Comparison of ENCODE assay signal across 29 cellular contexts in the genomic region with DNA sequence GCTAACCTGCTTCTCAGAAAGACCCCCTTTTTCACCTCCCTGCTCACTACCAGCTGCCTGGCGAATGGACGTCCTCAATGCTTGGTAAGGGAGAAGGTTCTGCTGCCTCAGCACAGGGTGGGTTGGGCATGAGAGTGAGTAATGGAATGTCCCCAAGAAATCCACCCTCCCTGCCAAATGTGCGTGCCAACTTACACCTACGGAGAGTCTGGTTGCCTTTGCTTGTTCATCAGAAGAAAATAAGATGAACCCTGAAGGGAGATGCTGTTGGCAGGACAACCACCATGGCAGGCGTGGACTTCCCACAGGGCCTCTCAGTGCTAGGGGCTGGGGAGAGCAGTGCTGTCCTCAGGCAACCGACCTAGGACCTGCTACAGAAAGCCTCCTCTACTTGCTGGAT.
"Had no signal": no experiment of that assay in that cellular context is flagged by ENCODE, and none has a peak within 500 bp of the region (broad histone marks: within the 10 kb centered on the region; RNA-seq: fewer than 3 reads in every experiment).

No MANE protein-coding gene starts in this region.

- H3K36me3 Mint-ChIP-seq: activated CD4-positive, alpha-beta memory T cell treated with anti-CD3 and anti-CD28 coated beads for 36 hours; activated naive CD8-positive, alpha-beta T cell treated with anti-CD3 and anti-CD28 coated beads for 36 hours; brain; memory B cell; naive thymus-derived CD8-positive, alpha-beta T cell had no signal

- ATAC-seq: activated CD4-positive, CD25-positive, alpha-beta regulatory T cell treated with anti-CD3 and anti-CD28 coated beads, Interleukin-2, amount 50 U/mL, for 24 hours; gastrocnemius medialis; naive thymus-derived CD8-positive, alpha-beta T cell; sciatic nerve had no signal

- H3K4me3 Mint-ChIP-seq: activated CD4-positive, alpha-beta memory T cell treated with anti-CD3 and anti-CD28 coated beads for 36 hours; activated CD4-positive, alpha-beta T cell treated with anti-CD3 and anti-CD28 coated beads, Interleukin-2, amount 10 ng/mL, durations not matched to agents 24 days and 14 days; activated naive CD4-positive, alpha-beta T cell treated with anti-CD3 and anti-CD28 coated beads for 36 hours; activated naive CD8-positive, alpha-beta T cell treated with anti-CD3 and anti-CD28 coated beads for 36 hours; activated T-helper 1 cell treated with anti-CD3 and anti-CD28 coated beads, Interleukin-12 subunit alpha, Interleukin-12 subunit beta, Interleukin-2, Interleukin-4 antibody, amounts not matched to agents 30 ng/mL and 10 ng/mL and 1 ng/mL, durations not matched to agents 14 hours and 24 hours and 36 hours; brain; memory B cell; neural crest cell; T-helper 1 cell treated with Interleukin-12 subunit alpha and Interleukin-12 subunit beta and Interleukin-4 antibody, amounts not matched to agents 30 μg/mL and 1 μg/mL, for 36 hours had no signal

- H3K27ac Mint-ChIP-seq: activated CD4-positive, alpha-beta memory T cell treated with anti-CD3 and anti-CD28 coated beads for 36 hours; activated CD4-positive, alpha-beta T cell treated with anti-CD3 and anti-CD28 coated beads, Interleukin-2, amount 10 ng/mL, durations not matched to agents 24 days and 14 days; activated naive CD4-positive, alpha-beta T cell treated with anti-CD3 and anti-CD28 coated beads for 36 hours; activated naive CD8-positive, alpha-beta T cell treated with anti-CD3 and anti-CD28 coated beads for 36 hours; activated T-helper 1 cell treated with anti-CD3 and anti-CD28 coated beads, Interleukin-12 subunit alpha, Interleukin-12 subunit beta, Interleukin-2, Interleukin-4 antibody, amounts not matched to agents 30 ng/mL and 10 ng/mL and 1 ng/mL, durations not matched to agents 14 hours and 24 hours and 36 hours; brain; memory B cell; T-helper 1 cell treated with Interleukin-12 subunit alpha and Interleukin-12 subunit beta and Interleukin-4 antibody, amounts not matched to agents 30 μg/mL and 1 μg/mL, for 36 hours had no signal

- H3K27ac ChIP-seq: adrenal gland, ascending aorta, epithelial cell of prostate, gastrocnemius medialis, tibial nerve, WERI-Rb-1 had no signal

- DNase-seq: activated CD4-positive, alpha-beta memory T cell treated with anti-CD3 and anti-CD28 coated beads for 36 hours; activated CD4-positive, alpha-beta T cell treated with anti-CD3 and anti-CD28 coated beads, Interleukin-2, amount 10 ng/mL, durations not matched to agents 24 days and 14 days; activated CD8-positive, alpha-beta memory T cell treated with anti-CD3 and anti-CD28 coated beads, Interleukin-2, amount 50 U/mL, for 4 hours; activated effector memory CD4-positive, alpha-beta T cell treated with anti-CD3 and anti-CD28 coated beads, Interleukin-2, amount 50 U/mL, for 16 hours; activated naive CD4-positive, alpha-beta T cell treated with anti-CD3 and anti-CD28 coated beads for 36 hours; activated naive CD8-positive, alpha-beta T cell treated with anti-CD3 and anti-CD28 coated beads for 36 hours; activated T-cell treated with anti-CD3 and anti-CD28 coated beads, Interleukin-2, amount 50 U/mL, for 1 hour; adrenal gland; cortex of kidney; gastrocnemius medialis; midbrain; naive thymus-derived CD8-positive, alpha-beta T cell; small intestine; stimulated activated CD4-positive, alpha-beta T cell treated with anti-CD3 and anti-CD28 coated beads, Interleukin-1b, Interleukin-23, amount 100 ng/mL, for 48 hours; stimulated activated CD4-positive, alpha-beta T cell treated with anti-CD3 and anti-CD28 coated beads, Interleukin-4, amount 100 ng/mL, for 4 hours; stimulated activated CD8-positive, alpha-beta memory T cell treated with anti-CD3 and anti-CD28 coated beads, Interleukin-4, amount 100 ng/mL, for 48 hours; stimulated activated naive CD4-positive, alpha-beta T cell; T-helper 9 cell; WERI-Rb-1 had no signal

- H3K9me3 Mint-ChIP-seq: activated CD4-positive, alpha-beta memory T cell treated with anti-CD3 and anti-CD28 coated beads for 36 hours; activated CD4-positive, alpha-beta T cell treated with anti-CD3 and anti-CD28 coated beads, Interleukin-2, amount 10 ng/mL, durations not matched to agents 24 days and 14 days; activated naive CD4-positive, alpha-beta T cell treated with anti-CD3 and anti-CD28 coated beads for 36 hours; activated naive CD8-positive, alpha-beta T cell treated with anti-CD3 and anti-CD28 coated beads for 36 hours; activated T-helper 1 cell treated with anti-CD3 and anti-CD28 coated beads, Interleukin-12 subunit alpha, Interleukin-12 subunit beta, Interleukin-2, Interleukin-4 antibody, amounts not matched to agents 30 ng/mL and 10 ng/mL and 1 ng/mL, durations not matched to agents 14 hours and 24 hours and 36 hours; brain; memory B cell; naive thymus-derived CD8-positive, alpha-beta T cell; neural crest cell; T-helper 1 cell treated with Interleukin-12 subunit alpha and Interleukin-12 subunit beta and Interleukin-4 antibody, amounts not matched to agents 30 μg/mL and 1 μg/mL, for 36 hours had no signal

- H3K27me3 Mint-ChIP-seq: activated CD4-positive, alpha-beta memory T cell treated with anti-CD3 and anti-CD28 coated beads for 36 hours; activated naive CD8-positive, alpha-beta T cell treated with anti-CD3 and anti-CD28 coated beads for 36 hours; naive thymus-derived CD8-positive, alpha-beta T cell had no signal

- H3K4me3 ChIP-seq: adrenal gland, ascending aorta, gastrocnemius medialis, tibial nerve had no signal
